ENCODE assay signal across 8 cellular contexts in genomic region chr17:81037026-81037782, GRCh38. TPM values are rescaled to one million over a fixed set of nuclear protein-coding genes. Genes with fewer than 3 reads are reported as not detected.
DNase-seq lines count a peak whose midpoint lies in the region; ATAC-seq and FAIRE-seq lines count a peak whose summit lies in the region.

No MANE protein-coding gene starts in this region.

- H3K4me1 ChIP-seq in adipocyte (ENCODE audit: control insufficient read depth, insufficient read depth, low read length) (peaks cover 43% of the 10 kb centered on the region), right cardiac atrium (ENCODE audit: control insufficient read depth, insufficient read depth, low read length) (peaks cover 20% of the 10 kb centered on the region), rectal smooth muscle tissue (ENCODE audit: control insufficient read depth, insufficient read depth, low read length) (peaks cover 51% of the 10 kb centered on the region)

- no peaks in the 10 kb centered on the region for H3K36me3 Mint-ChIP-seq in activated CD8-positive, alpha-beta T cell treated with anti-CD3 and anti-CD28 coated beads, Interleukin-2, amount 10 ng/mL, durations not matched to agents 7 days and 5 days (ENCODE audit: low read depth)

- H3K36me3 ChIP-seq in adipocyte (ENCODE audit: control insufficient read depth, insufficient read depth, low read length, severe bottlenecking), result no peaks in the 10 kb centered on the region
- H3K36me3 ChIP-seq in rectal smooth muscle tissue (ENCODE audit: control insufficient read depth, insufficient read depth, low read length), result no peaks in the 10 kb centered on the region

- no peak overlapping the region for H3K27ac ChIP-seq in right cardiac atrium (ENCODE audit: low read length)
- H3K27ac ChIP-seq in rectal smooth muscle tissue (ENCODE audit: low read depth, low read length), result peak overlapping the region; percentile 80

- H3K9me3 ChIP-seq in adipocyte (ENCODE audit: control insufficient read depth, low read length) (no peaks in the 10 kb centered on the region), right cardiac atrium (ENCODE audit: control insufficient read depth, low read length) (no peaks in the 10 kb centered on the region)

- CTCF ChIA-PET in activated CD8-positive, alpha-beta T cell treated with anti-CD3 and anti-CD28 coated beads, Interleukin-2, amount 10 ng/mL, durations not matched to agents 7 days and 5 days (lab: Charles Lee), result interaction anchor here (1.8 kb wide), 1 partner anchor 12 kb away, joined by 5 read pairs; no protein-coding TSS in a partner anchor

- H3K4me1 Mint-ChIP-seq in activated CD8-positive, alpha-beta T cell treated with anti-CD3 and anti-CD28 coated beads, Interleukin-2, amount 10 ng/mL, durations not matched to agents 7 days and 5 days (ENCODE audit: low read depth), result peaks cover 13% of the 10 kb centered on the region

- FAIRE-seq in urothelium cell line (lab: Jason Lieb, UNC), result no peak

- peaks cover 37% of the 10 kb centered on the region for H3K27me3 Mint-ChIP-seq in activated CD8-positive, alpha-beta T cell treated with anti-CD3 and anti-CD28 coated beads, Interleukin-2, amount 10 ng/mL, durations not matched to agents 7 days and 5 days (ENCODE audit: low read depth)

- H3K27ac Mint-ChIP-seq in activated CD8-positive, alpha-beta T cell treated with anti-CD3 and anti-CD28 coated beads, Interleukin-2, amount 10 ng/mL, durations not matched to agents 7 days and 5 days, result no peak overlapping the region

- H3K4me3 ChIP-seq in adipocyte (ENCODE audit: low read length), result peak overlapping the region; percentile 79
- no peak overlapping the region for H3K4me3 ChIP-seq in right cardiac atrium (ENCODE audit: low read length)
- peak overlapping the region; percentile 55 for H3K4me3 ChIP-seq in rectal smooth muscle tissue (ENCODE audit: low read length)

- DNase-seq in D341Med (ENCODE audit: low spot score), result peak; percentile 60
- no peak for DNase-seq in adipocyte (ENCODE audit: low read depth)
- peak; percentile 75 to 93 (median 91) for DNase-seq in right cardiac atrium
- no peak for DNase-seq in urothelium cell line (ENCODE audit: low spot score)
- DNase-seq in activated CD8-positive, alpha-beta T cell treated with anti-CD3 and anti-CD28 coated beads, Interleukin-2, amount 10 ng/mL, durations not matched to agents 7 days and 5 days, result no peak
- no peak for DNase-seq in HCEC 1CT
- no peak for DNase-seq in cortex of kidney (lab: John Stamatoyannopoulos, UW)

- no peak overlapping the region for H3K4me3 Mint-ChIP-seq in activated CD8-positive, alpha-beta T cell treated with anti-CD3 and anti-CD28 coated beads, Interleukin-2, amount 10 ng/mL, durations not matched to agents 7 days and 5 days

- no peak overlapping the region for H3K9ac ChIP-seq in adipocyte (ENCODE audit: low read length)
- H3K9ac ChIP-seq in rectal smooth muscle tissue (ENCODE audit: low read length), result no peak overlapping the region

- H3K27me3 ChIP-seq in adipocyte (replicated peaks; ENCODE audit: control insufficient read depth, insufficient read depth, low read length) (no peaks in the 10 kb centered on the region), right cardiac atrium (ENCODE audit: control insufficient read depth, insufficient read depth) (no peaks in the 10 kb centered on the region), rectal smooth muscle tissue (ENCODE audit: control insufficient read depth, insufficient read depth, low read length) (no peaks in the 10 kb centered on the region)

- H3K9me3 Mint-ChIP-seq in activated CD8-positive, alpha-beta T cell treated with anti-CD3 and anti-CD28 coated beads, Interleukin-2, amount 10 ng/mL, durations not matched to agents 7 days and 5 days (ENCODE audit: insufficient read depth), result no peaks in the 10 kb centered on the region

- peak; percentile 29 to 65 for ATAC-seq in right cardiac atrium
- ATAC-seq in activated CD8-positive, alpha-beta T cell treated with anti-CD3 and anti-CD28 coated beads, Interleukin-2, amount 10 ng/mL, durations not matched to agents 7 days and 5 days, result no peak

- POLR2A ChIA-PET in activated CD8-positive, alpha-beta T cell treated with anti-CD3 and anti-CD28 coated beads, Interleukin-2, amount 10 ng/mL, durations not matched to agents 7 days and 5 days (lab: Charles Lee), result no interaction called here

- intact Hi-C loops in right cardiac atrium (cut with DNase I), result no loop called here

- WGBS in right cardiac atrium, result 70% methylated on average over 27 of the region's 27 CpGs

RNA-seq across cellular contexts. Expression of gene BAIAP2, which starts 2.3 kb away (rescaled TPM):
- 10 to 100 TPM; 20.5 to 39.5 (median 33.8) TPM for total RNA-seq in right cardiac atrium
- polyA plus RNA-seq in right cardiac atrium, result 31.8 TPM
- total RNA-seq in activated CD8-positive, alpha-beta T cell treated with anti-CD3 and anti-CD28 coated beads, Interleukin-2, amount 10 ng/mL, durations not matched to agents 7 days and 5 days, result 1 to 10 TPM; 5.0 to 5.8 TPM

RNA-seq across cellular contexts. Expression of gene CHMP6, which starts 45.6 kb away (rescaled TPM):
- total RNA-seq in right cardiac atrium, result 10 to 100 TPM; 18.4 to 22.5 (median 19.7) TPM
- polyA plus RNA-seq in right cardiac atrium, result 24.6 TPM
- 10 to 100 TPM; 32.4 to 35.5 TPM for total RNA-seq in activated CD8-positive, alpha-beta T cell treated with anti-CD3 and anti-CD28 coated beads, Interleukin-2, amount 10 ng/mL, durations not matched to agents 7 days and 5 days

Comparison
In these comparisons a context has a peak if more than half of its experiments do, and no peak if none do; other contexts are left out.
1. DNase-seq: peak in D341Med (single experiment) and right cardiac atrium (3 of 3); none in adipocyte (single experiment), urothelium cell line (single experiment), activated CD8-positive, alpha-beta T cell treated with anti-CD3 and anti-CD28 coated beads, Interleukin-2, amount 10 ng/mL, durations not matched to agents 7 days and 5 days (single experiment), HCEC 1CT (single experiment) and cortex of kidney (single experiment).